36 cellular contexts compared by ENCODE assay signal in genomic region chr13:76594435-76594834, GRCh38.
DNase-seq lines count a peak whose midpoint lies in the region; ATAC-seq, FAIRE-seq and TF ChIP-seq lines count a peak whose summit lies in the region.
"Had no signal": no experiment of that assay in that cellular context is flagged by ENCODE, and none has a peak within 500 bp of the region (broad histone marks: within the 10 kb centered on the region; RNA-seq: fewer than 3 reads in every experiment).

No MANE protein-coding gene starts in this region.

- no peak overlapping the region for H3K9ac ChIP-seq in HepG2 (ENCODE audit: insufficient read depth, low read depth, low read length)
- H3K9ac ChIP-seq: BLaER1; BLaER1 treated with 17β-estradiol and CSF1 and Interleukin-3, amounts not matched to agents 10 nM and 100 nM had no signal

- TF ChIP-seq POLR2A in HepG2 (IDR thresholded peaks at IDR 0.05; ENCODE audit: insufficient read depth in 1 of 2, low read depth in 2 of 2, low read length in 2 of 2) (no peak), thyroid gland (IDR thresholded peaks at IDR 0.05) (no peak)

- H3K9me3 Mint-ChIP-seq in progenitor cell of endocrine pancreas (ENCODE audit: low read depth): peaks cover 12% of the 10 kb centered on the region
- H3K9me3 Mint-ChIP-seq: CD14-positive monocyte; CD4-positive, alpha-beta T cell; CD8-positive, alpha-beta T cell had no signal

- H3K36me3 Mint-ChIP-seq in progenitor cell of endocrine pancreas (ENCODE audit: insufficient read depth): peaks cover 4% of the 10 kb centered on the region
- H3K36me3 Mint-ChIP-seq: CD14-positive monocyte; CD4-positive, alpha-beta memory T cell; CD4-positive, CD25-positive, alpha-beta regulatory T cell; CD8-positive, alpha-beta memory T cell; CD8-positive, alpha-beta T cell had no signal

- H3K4me3 ChIP-seq in HepG2 (replicated peaks in 1 of 3; ENCODE audit: insufficient read depth in 1 of 3, low read depth in 2 of 3, low read length in 3 of 3): no peak overlapping the region
- no peak overlapping the region for H3K4me3 ChIP-seq in thyroid gland (replicated peaks in 1 of 3)
- H3K4me3 ChIP-seq in psoas muscle: no peak overlapping the region
- H3K4me3 ChIP-seq: A549; BLaER1; BLaER1 treated with 17β-estradiol and CSF1 and Interleukin-3, amounts not matched to agents 10 nM and 100 nM had no signal

- 0% methylated on average over 1 of the region's 1 CpG for WGBS in HepG2 (ENCODE audit: low lambda C conversion rate)
- 94 to 100% methylated on average over 1 of the region's 1 CpG for WGBS in thyroid gland, 2 donors
- WGBS in psoas muscle, 3 donors: 95 to 100% (median 98%) methylated on average over 1 of the region's 1 CpG

- CTCF ChIA-PET in HepG2 (lab: Yijun Ruan, JAX; ENCODE audit: low intra/inter-chr PET ratio, low total read pairs): no interaction called here

- no peaks in the 10 kb centered on the region; the same call in 1 of the 2 replicates for H3K9me3 ChIP-seq in HepG2 (ENCODE audit: low read length)
- no peaks in the 10 kb centered on the region for H3K9me3 ChIP-seq in thyroid gland
- H3K9me3 ChIP-seq in psoas muscle: no peaks in the 10 kb centered on the region
- H3K9me3 ChIP-seq: A549, BE2C, BLaER1 had no signal

- peaks cover 6% of the 10 kb centered on the region for H3K4me1 Mint-ChIP-seq in progenitor cell of endocrine pancreas (ENCODE audit: low read depth)
- H3K4me1 Mint-ChIP-seq: B cell; CD14-positive monocyte; CD4-positive, alpha-beta memory T cell; CD4-positive, CD25-positive, alpha-beta regulatory T cell; CD8-positive, alpha-beta memory T cell had no signal

- DNase-seq in DMS53 (lab: John Stamatoyannopoulos, UW) (peak; percentile 10), DMS53 treated with DMSO at 0.1 percent for 48 hours (lab: John Stamatoyannopoulos, UW; ENCODE audit: unreplicated experiment) (no peak), NCI-H748 (lab: John Stamatoyannopoulos, UW; ENCODE audit: unreplicated experiment) (peak; percentile 28), NCI-H748 treated with DMSO at 0.1 percent for 48 hours (lab: John Stamatoyannopoulos, UW) (no peak), HepG2 (ENCODE audit: low spot score) (no peak), progenitor cell of endocrine pancreas (ENCODE audit: low spot score, unreplicated experiment) (no peak), thyroid gland (no peak), psoas muscle (no peak)
- DNase-seq: 8988T; ACHN; AML-193; BE2C; C1 segment of cervical spinal cord; Caco-2; Calu3; CD4-positive, alpha-beta memory T cell; CD4-positive, alpha-beta T cell; CD4-positive, CD25-positive, alpha-beta regulatory T cell; CD8-positive, alpha-beta memory T cell; CD8-positive, alpha-beta T cell; COR-L47; DMS 273 treated with DMSO at 0.1 percent for 48 hours; DMS153; DMS79; DMS79 treated with DMSO at 0.1 percent for 48 hours; DND-41; EL had no signal

- FAIRE-seq in HepG2 (lab: Jason Lieb, UNC): no peak
- FAIRE-seq: A204.1, A549, D721Med had no signal

- POLR2A ChIA-PET in HepG2 (lab: Yijun Ruan, JAX): no interaction called here

- no peaks in the 10 kb centered on the region for H4K20me1 ChIP-seq in HepG2 (ENCODE audit: insufficient read depth, low read length)
- H4K20me1 ChIP-seq: BLaER1; BLaER1 treated with 17β-estradiol and CSF1 and Interleukin-3, amounts not matched to agents 10 nM and 100 nM had no signal

- H3K4me1 ChIP-seq in HepG2 (ENCODE audit: insufficient read depth, low read length) (no peaks in the 10 kb centered on the region), thyroid gland (no peaks in the 10 kb centered on the region), psoas muscle (no peaks in the 10 kb centered on the region)
- H3K4me1 ChIP-seq: A549, BE2C had no signal

- no peaks in the 10 kb centered on the region for H3K79me2 ChIP-seq in HepG2 (ENCODE audit: insufficient read depth, low read length)

- ATAC-seq in HepG2 (peak; percentile 53), psoas muscle (no peak)
- ATAC-seq: A549; CD8-positive, alpha-beta T cell had no signal

- intact Hi-C loops in HepG2 (cut with micrococcal nuclease; ENCODE audit: unreplicated experiment): no loop called here
- intact Hi-C loops in thyroid gland (cut with DNase I): no loop called here
- intact Hi-C loops in psoas muscle (cut with DNase I): no loop called here

- H3K27me3 ChIP-seq in HepG2 (ENCODE audit: control insufficient read depth in 1 of 2, insufficient read depth in 2 of 2, low read length in 2 of 2) (no peaks in the 10 kb centered on the region), thyroid gland (no peaks in the 10 kb centered on the region), psoas muscle (ENCODE audit: insufficient read depth in 3 of 3, low read length in 2 of 3) (no peaks in the 10 kb centered on the region)
- H3K27me3 ChIP-seq: BE2C; BLaER1; BLaER1 treated with 17β-estradiol and CSF1 and Interleukin-3, amounts not matched to agents 10 nM and 100 nM had no signal

- BruUV-seq in HepG2 (replicated peaks; lab: Mats Ljungman, UMichigan): no TSS peak

- H3K4me3 Mint-ChIP-seq in progenitor cell of endocrine pancreas (ENCODE audit: low read depth): no peak overlapping the region
- H3K4me3 Mint-ChIP-seq: B cell; CD14-positive monocyte; CD4-positive, alpha-beta memory T cell; CD4-positive, alpha-beta T cell; CD4-positive, CD25-positive, alpha-beta regulatory T cell; CD8-positive, alpha-beta memory T cell; CD8-positive, alpha-beta T cell had no signal

- in situ Hi-C loops in HepG2 (cut with HindIII; ENCODE audit: extremely low pct_ligation_motif_present, low pct_unique_long_range_greater_than_20kb): no loop called here

- H3K27ac ChIP-seq in HepG2 (ENCODE audit: extremely low read length, insufficient read depth, low read length) (no peak overlapping the region), thyroid gland (no peak overlapping the region), psoas muscle (no peak overlapping the region)
- H3K27ac ChIP-seq: 22Rv1; A549; BLaER1; BLaER1 treated with 17β-estradiol and CSF1 and Interleukin-3, amounts not matched to agents 10 nM and 100 nM; C4-2B had no signal

- H2AFZ ChIP-seq in HepG2 (ENCODE audit: low read length): no peak overlapping the region

- no peak for TF ChIP-seq EP300 in HepG2 (IDR thresholded peaks at IDR 0.05; ENCODE audit: low read depth in 2 of 2, low read length in 2 of 2)
- no peak for TF ChIP-seq EP300 in HepG2 (CRISPR knock-in tag; IDR thresholded peaks at IDR 0.05; ENCODE audit: borderline replicate concordance)

- TF ChIP-seq CTCF in HepG2 (CRISPR knock-in tag; IDR thresholded peaks at IDR 0.05) (no peak), progenitor cell of endocrine pancreas (IDR thresholded peaks at IDR 0.05; ENCODE audit: unreplicated experiment) (no peak), thyroid gland (IDR thresholded peaks at IDR 0.05) (no peak), psoas muscle (IDR thresholded peaks at IDR 0.05) (no peak)

- no peak for TF ChIP-seq RAD21 in HepG2 (CRISPR knock-in tag; IDR thresholded peaks at IDR 0.05)

- peak overlapping the region; percentile 29 for H3K27ac Mint-ChIP-seq in progenitor cell of endocrine pancreas
- H3K27ac Mint-ChIP-seq: B cell; CD14-positive monocyte; CD4-positive, alpha-beta memory T cell; CD4-positive, alpha-beta T cell; CD4-positive, CD25-positive, alpha-beta regulatory T cell; CD8-positive, alpha-beta memory T cell; CD8-positive, alpha-beta T cell had no signal

- no peak overlapping the region for H3K4me2 ChIP-seq in HepG2 (ENCODE audit: low read depth, low read length)
- H3K4me2 ChIP-seq: A549; BLaER1; BLaER1 treated with 17β-estradiol and CSF1 and Interleukin-3, amounts not matched to agents 10 nM and 100 nM had no signal

- H3K27me3 Mint-ChIP-seq in progenitor cell of endocrine pancreas: peaks cover 49% of the 10 kb centered on the region
- H3K27me3 Mint-ChIP-seq: CD4-positive, CD25-positive, alpha-beta regulatory T cell had no signal

- H3K36me3 ChIP-seq in HepG2 (replicated peaks in 1 of 2; ENCODE audit: control insufficient read depth in 1 of 2, insufficient read depth in 2 of 2, low read length in 2 of 2) (no peaks in the 10 kb centered on the region), thyroid gland (no peaks in the 10 kb centered on the region), psoas muscle (ENCODE audit: insufficient read depth in 1 of 2, low read depth in 1 of 2) (no peaks in the 10 kb centered on the region)
- H3K36me3 ChIP-seq: BE2C; BLaER1; BLaER1 treated with 17β-estradiol and CSF1 and Interleukin-3, amounts not matched to agents 10 nM and 100 nM had no signal

TF ChIP-seq in HepG2, 621 proteins besides CTCF, POLR2A, EP300 and RAD21 (continues in another document):
- TF ChIP-seq FOXP1 (IDR thresholded peaks at IDR 0.05): no peak
- TF ChIP-seq FOXP1 (CRISPR knock-in tag; IDR thresholded peaks at IDR 0.05): peak; percentile 17; the same call in 1 of the 2 replicates
- no peak for TF ChIP-seq ZBTB1 (CRISPR knock-in tag; IDR thresholded peaks at IDR 0.05; ENCODE audit: borderline replicate concordance)
- TF ChIP-seq ZBTB34 (CRISPR knock-in tag; IDR thresholded peaks at IDR 0.05): no peak
- no peak for TF ChIP-seq KLF15 (CRISPR knock-in tag; IDR thresholded peaks at IDR 0.05; ENCODE audit: borderline replicate concordance)

Comparison
In these comparisons a context has a peak if more than half of its experiments do, and no peak if none do; other contexts are left out.
1. DNase-seq: peak in DMS53 (single experiment) and NCI-H748 (single experiment); none in DMS53 treated with DMSO at 0.1 percent for 48 hours (single experiment), NCI-H748 treated with DMSO at 0.1 percent for 48 hours (single experiment), HepG2 (single experiment), progenitor cell of endocrine pancreas (single experiment), thyroid gland (0 of 2) and psoas muscle (0 of 2).